33 cellular contexts compared by ENCODE assay signal in the genomic region with DNA sequence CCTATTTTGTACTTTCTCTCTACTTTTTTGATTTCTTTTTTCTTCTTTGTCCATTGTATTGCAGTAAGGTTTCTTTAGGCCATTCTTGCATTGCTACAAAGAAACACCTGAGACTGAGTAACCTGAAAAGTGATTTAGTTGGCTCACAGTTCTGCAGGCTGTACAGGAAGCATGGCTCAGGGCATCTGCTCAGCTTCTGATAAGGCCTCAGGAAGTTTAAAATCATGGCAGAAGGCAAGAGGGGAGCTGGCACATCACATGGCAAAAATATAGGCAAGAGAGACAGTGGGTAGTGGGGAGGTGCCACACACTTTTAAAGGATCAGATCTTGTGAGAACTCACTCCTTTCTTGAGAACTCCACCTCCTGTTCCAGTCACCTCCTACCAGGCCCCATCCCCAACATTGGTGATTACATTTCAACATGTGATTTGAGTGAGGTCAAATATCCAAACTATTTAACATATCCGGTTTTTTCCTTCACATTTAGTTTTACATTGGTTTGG. TPM values are rescaled to one million over a fixed set of nuclear protein-coding genes. Genes with fewer than 3 reads are reported as not detected.
"Had no signal": no experiment of that assay in that cellular context is flagged by ENCODE, and none has a peak within 500 bp of the region (broad histone marks: within the 10 kb centered on the region; RNA-seq: fewer than 3 reads in every experiment).

No MANE protein-coding gene starts in this region.

- H3K27me3 ChIP-seq: ascending aorta, esophagus muscularis mucosa, foreskin keratinocyte, heart left ventricle, neural progenitor cell, stomach, thyroid gland, upper lobe of right lung had no signal

- H3K4me1 ChIP-seq: ascending aorta, esophagus muscularis mucosa, foreskin keratinocyte, lower lobe of right lung, parathyroid adenoma, psoas muscle, stomach, thyroid gland, upper lobe of right lung had no signal

- ATAC-seq: foreskin keratinocyte; lower lobe of right lung; natural killer cell; psoas muscle; stimulated activated memory B cell treated with anti-CD40 and anti-IgM and Interleukin-4, amounts not matched to agents 10 μg/mL and 1 μg/mL and 100 μg/mL, for 72 hours; upper lobe of right lung; WTC11 had no signal

- H3K36me3 ChIP-seq: ascending aorta, cardiac muscle cell, heart left ventricle, lower lobe of right lung, thyroid gland, upper lobe of right lung had no signal

- H2AFZ ChIP-seq: neural progenitor cell, parathyroid adenoma had no signal

- DNase-seq: activated CD4-positive, alpha-beta memory T cell treated with anti-CD3 and anti-CD28 coated beads, Interleukin-2, amount 10 ng/mL, durations not matched to agents 7 days and 5 days; activated CD4-positive, alpha-beta T cell treated with anti-CD3 and anti-CD28 coated beads for 1 hour; activated CD4-positive, alpha-beta T cell treated with anti-CD3 and anti-CD28 coated beads, Interleukin-2, amount 10 ng/mL, durations not matched to agents 7 days and 5 days; activated naive CD4-positive, alpha-beta T cell; activated naive CD8-positive, alpha-beta T cell treated with anti-CD3 and anti-CD28 coated beads for 36 hours; activated T-cell treated with anti-CD3 and anti-CD28 coated beads, Interleukin-2, amount 50 U/mL, for 48 hours; foreskin keratinocyte; hypothalamus; lower lobe of right lung; mesendoderm; natural killer cell; occipital lobe; psoas muscle; stimulated activated CD4-positive, alpha-beta T cell treated with anti-CD3 and anti-CD28 coated beads, Interleukin-1b, Interleukin-23, amount 100 ng/mL, for 48 hours; stimulated activated CD4-positive, alpha-beta T cell treated with anti-CD3 and anti-CD28 coated beads, Interleukin-4, amount 100 ng/mL, for 4 hours; stimulated activated CD8-positive, alpha-beta memory T cell treated with anti-CD3 and anti-CD28 coated beads, Interleukin-4, amount 100 ng/mL, for 48 hours; stomach; T-helper 1 cell; thyroid gland; upper lobe of right lung had no signal

- H3K9ac ChIP-seq: parathyroid adenoma had no signal

- H3K4me3 ChIP-seq: ascending aorta, cardiac muscle cell, coronary artery, esophagus muscularis mucosa, heart left ventricle, lower lobe of right lung, neural progenitor cell, psoas muscle, smooth muscle cell, stomach, thyroid gland, upper lobe of right lung had no signal

- H3K9me3 ChIP-seq: thyroid gland had no signal

- H3K27ac ChIP-seq: ascending aorta, cardiac muscle cell, coronary artery, esophagus muscularis mucosa, foreskin keratinocyte, lower lobe of right lung, neural progenitor cell, parathyroid adenoma, psoas muscle, stomach, thyroid gland, upper lobe of right lung had no signal

- H3K79me2 ChIP-seq: parathyroid adenoma had no signal

- H3K4me2 ChIP-seq: smooth muscle cell had no signal

RNA-seq across cellular contexts. Expression of gene SKOR1, which starts 29.1 kb away (rescaled TPM):
- total RNA-seq: ascending aorta, foreskin keratinocyte, kidney epithelial cell had no signal
- polyA plus RNA-seq: cardiac muscle cell had no signal

RNA-seq across cellular contexts. Expression of gene RNU6-1, which starts 43.6 kb away (rescaled TPM):
- total RNA-seq: activated CD4-positive, alpha-beta memory T cell treated with anti-CD3 and anti-CD28 coated beads, Interleukin-2, amount 10 ng/mL, durations not matched to agents 7 days and 5 days; activated CD4-positive, alpha-beta T cell treated with anti-CD3 and anti-CD28 coated beads, Interleukin-2, amount 10 ng/mL, durations not matched to agents 7 days and 5 days; activated naive CD8-positive, alpha-beta T cell treated with anti-CD3 and anti-CD28 coated beads for 36 hours; ascending aorta; cardiac muscle cell; cerebellum; esophagus muscularis mucosa; foreskin keratinocyte; heart left ventricle; kidney epithelial cell; lower lobe of right lung; mononuclear cell; natural killer cell; occipital lobe; psoas muscle; smooth muscle cell; stomach; thyroid gland; upper lobe of right lung; WTC11 had no signal
- polyA plus RNA-seq: cardiac muscle cell, foreskin keratinocyte, heart left ventricle, psoas muscle, smooth muscle cell, stomach had no signal
